Comparison of ENCODE assay signal across 9 cellular contexts in the genomic region with DNA sequence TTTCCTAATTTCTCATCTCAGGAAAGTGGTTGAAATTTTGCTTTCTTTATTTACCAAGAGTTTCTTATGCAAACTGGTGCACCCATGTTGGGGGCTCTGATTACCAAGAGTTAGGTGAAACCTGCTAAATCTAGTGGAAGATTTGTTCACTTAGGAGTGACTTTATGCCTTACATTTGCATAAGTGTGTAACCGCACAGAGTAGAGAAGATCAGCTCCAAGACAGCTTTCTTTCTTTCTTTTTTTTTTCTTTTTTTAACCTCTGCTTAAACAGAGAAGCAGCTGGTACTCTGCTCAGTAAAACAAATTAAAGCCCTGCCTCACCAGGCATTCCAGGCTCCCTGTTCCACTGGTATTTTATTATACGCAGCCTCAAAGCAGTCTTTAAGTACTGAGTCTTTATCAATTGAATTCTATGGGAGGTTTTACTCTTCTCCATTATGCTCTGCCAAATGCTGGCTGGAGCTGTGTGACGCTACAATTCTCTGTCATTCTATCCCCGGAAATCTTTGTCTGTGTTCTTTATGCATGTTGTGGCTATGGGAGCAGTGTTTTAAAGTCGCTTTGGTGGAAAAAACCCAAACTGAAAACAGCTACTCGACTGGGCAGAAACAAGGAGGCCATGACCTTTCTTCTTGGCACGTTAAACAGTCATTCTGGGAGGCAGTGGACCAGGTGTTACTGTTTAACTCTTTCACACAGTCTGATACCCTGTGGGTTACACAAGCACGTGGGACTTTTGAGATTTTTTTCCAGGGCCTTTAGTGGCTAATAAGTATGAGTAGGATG. TPM values are rescaled to one million over a fixed set of nuclear protein-coding genes. Genes with fewer than 3 reads are reported as not detected.
A peak's percentile ranks its signal among the peaks of the same experiment; 100 is the strongest.
DNase-seq lines count a peak whose midpoint lies in the region; ATAC-seq, FAIRE-seq and TF ChIP-seq lines count a peak whose summit lies in the region.
"Had no signal": no experiment of that assay in that cellular context is flagged by ENCODE, and none has a peak within 500 bp of the region (broad histone marks: within the 10 kb centered on the region; RNA-seq: fewer than 3 reads in every experiment).

No MANE protein-coding gene starts in this region.

- peak overlapping the region; percentile 53 for H3K4me2 ChIP-seq in astrocyte (ENCODE audit: low read length)

- DNase-seq in NCI-H1092 treated with DMSO at 0.1 percent for 48 hours (lab: John Stamatoyannopoulos, UW): peak; percentile 24
- no peak for DNase-seq in NCI-H1092 (lab: John Stamatoyannopoulos, UW)
- peak; percentile 49 for DNase-seq in astrocyte (ENCODE audit: low read depth)
- no peak for DNase-seq in gastrocnemius medialis
- DNase-seq in NCI-H187 (lab: John Stamatoyannopoulos, UW): no peak
- DNase-seq in midbrain (lab: John Stamatoyannopoulos, UW): no peak
- DNase-seq in endothelial cell (ENCODE audit: low spot score): no peak

- H3K27me3 ChIP-seq in astrocyte (ENCODE audit: insufficient read depth, low read length) (no peaks in the 10 kb centered on the region), gastrocnemius medialis (no peaks in the 10 kb centered on the region)

- no peak overlapping the region for H3K9ac ChIP-seq in astrocyte (ENCODE audit: low read length)

- H3K79me2 ChIP-seq in astrocyte (ENCODE audit: insufficient read depth, low read length): no peaks in the 10 kb centered on the region

- H2AFZ ChIP-seq in astrocyte (ENCODE audit: low read depth, low read length): peak overlapping the region; percentile 64

- H4K20me1 ChIP-seq in astrocyte (ENCODE audit: insufficient read depth, low read length): no peaks in the 10 kb centered on the region

- H3K4me3 Mint-ChIP-seq in astrocyte (ENCODE audit: unreplicated experiment): no peak overlapping the region
- H3K4me3 Mint-ChIP-seq in endothelial cell (ENCODE audit: unreplicated experiment): no peak overlapping the region

- in situ Hi-C loops in gastrocnemius medialis (cut with MboI; ENCODE audit: low sequenced_read_pairs in 4 of 4): no loop called here

- H3K4me1 ChIP-seq in astrocyte (ENCODE audit: insufficient read depth, low read length): no peaks in the 10 kb centered on the region
- peaks cover 10 to 15% of the 10 kb centered on the region in 2 donors for H3K4me1 ChIP-seq in gastrocnemius medialis

- H3K36me3 ChIP-seq in astrocyte (ENCODE audit: insufficient read depth, low read length) (no peaks in the 10 kb centered on the region), gastrocnemius medialis (no peaks in the 10 kb centered on the region)

- H3K9me3 ChIP-seq in astrocyte (ENCODE audit: insufficient read depth, low read depth, low read length) (no peaks in the 10 kb centered on the region), gastrocnemius medialis (no peaks in the 10 kb centered on the region)

- no peak for TF ChIP-seq POLR2A in gastrocnemius medialis (IDR thresholded peaks at IDR 0.05)

- TF ChIP-seq CTCF in astrocyte (IDR thresholded peaks at IDR 0.05; ENCODE audit: insufficient read depth, low read depth, low read length): no peak
- TF ChIP-seq CTCF in gastrocnemius medialis (IDR thresholded peaks at IDR 0.05 in 4 of 5, conservative IDR thresholded peaks at IDR 0.05 in 1 of 5): no peak
- TF ChIP-seq CTCF in endothelial cell (IDR thresholded peaks at IDR 0.05; ENCODE audit: unreplicated experiment): no peak

- H3K27ac ChIP-seq in astrocyte (ENCODE audit: low read depth, low read length): no peak overlapping the region
- H3K27ac ChIP-seq in gastrocnemius medialis: peak overlapping the region in 3 of 4 donors; percentile 32 to 65 (median 35)

- H3K4me1 Mint-ChIP-seq in astrocyte (ENCODE audit: low read depth, unreplicated experiment) (peaks cover 5% of the 10 kb centered on the region), endothelial cell (ENCODE audit: unreplicated experiment) (no peaks in the 10 kb centered on the region)

- H3K4me3 ChIP-seq in astrocyte (ENCODE audit: insufficient read depth, low read depth, low read length) (no peak overlapping the region), gastrocnemius medialis (peak overlapping the region; percentile 2 to 31 (median 16))

- ATAC-seq in HG02943 (IDR thresholded peaks at IDR 0.05; ENCODE audit: low read depth, unreplicated experiment) (peak; percentile 99), gastrocnemius medialis (peak; percentile 45 to 52)

- intact Hi-C loops in gastrocnemius medialis (cut with DNase I; ENCODE audit: low total_unique reads): no loop called here

- H3K27ac Mint-ChIP-seq in astrocyte (ENCODE audit: unreplicated experiment) (no peak overlapping the region), endothelial cell (ENCODE audit: unreplicated experiment) (no peak overlapping the region)

- no peak for FAIRE-seq in astrocyte (lab: Jason Lieb, UNC)
- FAIRE-seq: A204.1 had no signal

- H3K36me3 Mint-ChIP-seq in astrocyte (ENCODE audit: low read depth, unreplicated experiment): no peaks in the 10 kb centered on the region
- H3K36me3 Mint-ChIP-seq in endothelial cell (ENCODE audit: low read depth, unreplicated experiment): no peaks in the 10 kb centered on the region

- H3K27me3 Mint-ChIP-seq in astrocyte (ENCODE audit: low read depth, unreplicated experiment) (no peaks in the 10 kb centered on the region), endothelial cell (ENCODE audit: unreplicated experiment) (no peaks in the 10 kb centered on the region)

- H3K9me3 Mint-ChIP-seq in astrocyte (ENCODE audit: unreplicated experiment) (peaks cover 1% of the 10 kb centered on the region), endothelial cell (ENCODE audit: unreplicated experiment) (no peaks in the 10 kb centered on the region)

RNA-seq across cellular contexts. Expression of a gene that starts 55.2 kb away (rescaled TPM):
- total RNA-seq in astrocyte (58.6 and 60.3 TPM in 2 replicates), gastrocnemius medialis (100 to 1,000 TPM; 127 to 319 (median 239) TPM), endothelial cell (ENCODE audit: unreplicated experiment) (15.6 TPM)

Comparison
In these comparisons a context has a peak if more than half of its experiments do, and no peak if none do; other contexts are left out.
1. DNase-seq: peak in NCI-H1092 treated with DMSO at 0.1 percent for 48 hours (single experiment) and astrocyte (single experiment); none in NCI-H1092 (single experiment), gastrocnemius medialis (0 of 2), NCI-H187 (0 of 2), midbrain (single experiment) and endothelial cell (single experiment).